In the genomic region with DNA sequence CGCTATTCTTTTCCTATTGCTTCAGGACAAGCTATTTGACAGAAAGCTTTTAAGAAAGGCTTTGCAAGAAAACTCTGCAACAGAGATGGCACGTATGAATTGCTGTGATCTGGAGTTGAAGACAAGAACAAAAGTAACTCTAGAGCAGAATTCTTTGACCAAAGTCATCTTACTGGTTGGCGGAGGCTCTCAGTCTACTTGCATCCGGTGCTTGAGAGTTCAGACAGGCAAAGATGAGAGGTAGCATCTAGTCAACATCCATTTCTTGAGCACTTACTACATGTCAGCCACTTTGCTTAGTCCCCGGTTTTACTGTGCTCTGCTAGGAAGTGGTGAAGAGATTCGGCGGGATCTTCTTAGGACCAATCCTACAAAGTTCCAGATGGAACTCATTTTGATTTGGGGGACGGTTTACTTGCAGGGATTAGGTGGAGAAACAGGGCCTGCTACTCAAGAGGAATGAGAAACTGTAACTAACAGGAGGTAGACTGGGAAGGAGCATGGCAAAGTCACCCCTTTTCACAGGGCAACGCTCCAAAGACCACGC, we compare ENCODE assay signal across 8 cellular contexts.
DNase-seq lines count a peak whose midpoint lies in the region; ATAC-seq and TF ChIP-seq lines count a peak whose summit lies in the region.

No MANE protein-coding gene starts in this region.

- ATAC-seq in HG02759 (IDR thresholded peaks at IDR 0.05; ENCODE audit: unreplicated experiment) = peak; percentile 0
- no peak for ATAC-seq in stimulated activated naive CD8-positive, alpha-beta T cell treated with anti-CD3 and anti-CD28 coated beads, Interleukin-15, Interleukin-2, amounts not matched to agents 100 U/mL and 50 U/mL, for 24 hours
- no peak for ATAC-seq in HG02885 (IDR thresholded peaks at IDR 0.05; ENCODE audit: poor library complexity, unreplicated experiment)
- ATAC-seq in HG03175 (IDR thresholded peaks at IDR 0.05; ENCODE audit: unreplicated experiment) = no peak
- no peak for ATAC-seq in GM21786 (IDR thresholded peaks at IDR 0.05; ENCODE audit: unreplicated experiment)

- H3K4me3 Mint-ChIP-seq in activated naive CD4-positive, alpha-beta T cell treated with anti-CD3 and anti-CD28 coated beads, Interleukin-2, amount 50 U/mL, for 24 hours = peak overlapping the region; percentile 92

- peaks cover 2% of the 10 kb centered on the region; the same call in 1 of the 2 replicates for H3K36me3 ChIP-seq in iPS-20b (ENCODE audit: insufficient read depth, low read depth, low read length)

- H3K27me3 Mint-ChIP-seq in activated naive CD4-positive, alpha-beta T cell treated with anti-CD3 and anti-CD28 coated beads, Interleukin-2, amount 50 U/mL, for 24 hours = no peaks in the 10 kb centered on the region

- H3K4me3 ChIP-seq in AG09309 (ENCODE audit: control insufficient read depth, low read depth, low read length) (peak overlapping the region; percentile 87), iPS-20b (ENCODE audit: low read length) (peak overlapping the region; percentile 86)

- H3K4me1 Mint-ChIP-seq in activated naive CD4-positive, alpha-beta T cell treated with anti-CD3 and anti-CD28 coated beads, Interleukin-2, amount 50 U/mL, for 24 hours = peaks cover 73% of the 10 kb centered on the region

- peaks cover 3% of the 10 kb centered on the region; the same call in 1 of the 2 replicates for H3K4me1 ChIP-seq in iPS-20b (ENCODE audit: insufficient read depth, low read length)

- no peak for DNase-seq in AG09309 (ENCODE audit: low read depth)
- DNase-seq in stimulated activated naive CD8-positive, alpha-beta T cell treated with anti-CD3 and anti-CD28 coated beads, Interleukin-15, Interleukin-2, amounts not matched to agents 100 U/mL and 50 U/mL, for 24 hours = peak; percentile 11

- H3K27ac ChIP-seq in iPS-20b (ENCODE audit: low read length) = no peak overlapping the region

- TF ChIP-seq CTCF in AG09309 (IDR thresholded peaks at IDR 0.05; ENCODE audit: control insufficient read depth, insufficient read depth, low read depth, low read length, missing control alignments) = no peak

- peak overlapping the region; percentile 99 for H3K27ac Mint-ChIP-seq in activated naive CD4-positive, alpha-beta T cell treated with anti-CD3 and anti-CD28 coated beads, Interleukin-2, amount 50 U/mL, for 24 hours

- peak overlapping the region; percentile 86; the same call in 1 of the 2 replicates for H3K9ac ChIP-seq in iPS-20b (ENCODE audit: low read depth, low read length)

- H3K27me3 ChIP-seq in iPS-20b (ENCODE audit: insufficient read depth, low read length) = no peaks in the 10 kb centered on the region

- H3K9me3 ChIP-seq in iPS-20b (ENCODE audit: insufficient read depth, low read depth, low read length) = peaks cover 3% of the 10 kb centered on the region; the same call in 1 of the 2 replicates

- peaks cover 15% of the 10 kb centered on the region for H3K36me3 Mint-ChIP-seq in activated naive CD4-positive, alpha-beta T cell treated with anti-CD3 and anti-CD28 coated beads, Interleukin-2, amount 50 U/mL, for 24 hours

- no peaks in the 10 kb centered on the region for H3K9me3 Mint-ChIP-seq in activated naive CD4-positive, alpha-beta T cell treated with anti-CD3 and anti-CD28 coated beads, Interleukin-2, amount 50 U/mL, for 24 hours
